ENCODE assay signal across 19 cellular contexts in genomic region chr7:133514551-133514950, GRCh38.
A peak's percentile ranks its signal among the peaks of the same experiment; 100 is the strongest.
DNase-seq lines count a peak whose midpoint lies in the region; ATAC-seq and TF ChIP-seq lines count a peak whose summit lies in the region.
"Had no signal": no experiment of that assay in that cellular context is flagged by ENCODE, and none has a peak within 500 bp of the region (broad histone marks: within the 10 kb centered on the region; RNA-seq: fewer than 3 reads in every experiment).

No MANE protein-coding gene starts in this region.

- intact Hi-C loops in MCF 10A (cut with micrococcal nuclease) (no loop called here), breast epithelium (cut with DNase I; ENCODE audit: low total_unique reads) (no loop called here)

- H3K9me3 ChIP-seq in breast epithelium = no peaks in the 10 kb centered on the region
- H3K9me3 ChIP-seq: A549, Caco-2 had no signal

- peaks cover 12% of the 10 kb centered on the region for H3K36me3 Mint-ChIP-seq in MCF 10A (ENCODE audit: insufficient read depth, unreplicated experiment)

- CTCF ChIA-PET in MCF 10A (lab: Yijun Ruan, JAX) = interaction anchor here (0.8 to 1.6 kb wide), 2 partner anchors 80 to 229 kb away, joined by 3 read pairs; no protein-coding TSS in a partner anchor

- H3K4me1 Mint-ChIP-seq in MCF 10A (ENCODE audit: insufficient read depth, unreplicated experiment) = peaks cover 24% of the 10 kb centered on the region
- H3K4me1 Mint-ChIP-seq: B cell had no signal

- ATAC-seq in GM21529 (IDR thresholded peaks at IDR 0.05; ENCODE audit: unreplicated experiment) = no peak
- ATAC-seq: A549; CD8-positive, alpha-beta T cell had no signal

- H3K4me3 ChIP-seq in breast epithelium = no peak overlapping the region
- H3K4me3 ChIP-seq: A549; BLaER1 treated with 17β-estradiol and CSF1 and Interleukin-3, amounts not matched to agents 10 nM and 100 nM had no signal

- no TSS peak for BruUV-seq in MCF 10A (replicated peaks; lab: Mats Ljungman, UMichigan)

- no peaks in the 10 kb centered on the region for H3K36me3 ChIP-seq in breast epithelium

- no peaks in the 10 kb centered on the region for H3K4me1 ChIP-seq in breast epithelium
- H3K4me1 ChIP-seq: BLaER1 treated with 17β-estradiol and CSF1 and Interleukin-3, amounts not matched to agents 10 nM and 100 nM had no signal

- H3K4me3 Mint-ChIP-seq in MCF 10A (ENCODE audit: unreplicated experiment) = no peak overlapping the region
- H3K4me3 Mint-ChIP-seq: B cell; CD4-positive, alpha-beta T cell; CD8-positive, alpha-beta T cell had no signal

- H3K27ac Mint-ChIP-seq in MCF 10A (ENCODE audit: low read depth, unreplicated experiment) = peak overlapping the region; percentile 89
- H3K27ac Mint-ChIP-seq: B cell; CD4-positive, alpha-beta T cell; CD8-positive, alpha-beta T cell had no signal

- POLR2A ChIA-PET in MCF 10A (lab: Yijun Ruan, JAX) = interaction anchor here (0.6 kb wide), 1 partner anchor 18 kb away, joined by 4 read pairs; no protein-coding TSS in a partner anchor

- H3K27ac ChIP-seq in breast epithelium = no peak overlapping the region
- H3K27ac ChIP-seq: 22Rv1; A549; BLaER1 treated with 17β-estradiol and CSF1 and Interleukin-3, amounts not matched to agents 10 nM and 100 nM; C4-2B had no signal

- H3K27me3 ChIP-seq in breast epithelium = no peaks in the 10 kb centered on the region
- H3K27me3 ChIP-seq: BLaER1 treated with 17β-estradiol and CSF1 and Interleukin-3, amounts not matched to agents 10 nM and 100 nM had no signal

- DNase-seq in MCF 10A (ENCODE audit: unreplicated experiment) (no peak), breast epithelium (ENCODE audit: low spot score in 2 of 2) (no peak), amniotic epithelial cell (ENCODE audit: low read depth) (peak; percentile 39), fibroblast of peridontal ligament (ENCODE audit: extremely low read depth) (peak; percentile 51), NCI-H524 treated with DMSO at 0.1 percent for 48 hours (lab: John Stamatoyannopoulos, UW) (no peak), KG1 (lab: John Stamatoyannopoulos, UW) (no peak)
- DNase-seq: AML-193; Caco-2; Calu3; CD4-positive, alpha-beta T cell; CD8-positive, alpha-beta T cell; DMS79 treated with DMSO at 0.1 percent for 48 hours; GF-D8 had no signal

- TF ChIP-seq CTCF in MCF 10A (IDR thresholded peaks at IDR 0.05; ENCODE audit: unreplicated experiment) (no peak), breast epithelium (IDR thresholded peaks at IDR 0.05) (no peak)

- no peaks in the 10 kb centered on the region for H3K27me3 Mint-ChIP-seq in MCF 10A (ENCODE audit: insufficient read depth, unreplicated experiment)
- H3K27me3 Mint-ChIP-seq: B cell; CD4-positive, alpha-beta T cell had no signal

- TF ChIP-seq POLR2A in breast epithelium (IDR thresholded peaks at IDR 0.05) = no peak

- H3K9me3 Mint-ChIP-seq in MCF 10A (ENCODE audit: unreplicated experiment) = peaks cover 6% of the 10 kb centered on the region
- H3K9me3 Mint-ChIP-seq: CD8-positive, alpha-beta T cell had no signal

Comparison
In these comparisons a context has a peak if more than half of its experiments do, and no peak if none do; other contexts are left out.
1. DNase-seq: peak in amniotic epithelial cell (single experiment) and fibroblast of peridontal ligament (single experiment); none in MCF 10A (single experiment), breast epithelium (0 of 2), NCI-H524 treated with DMSO at 0.1 percent for 48 hours (single experiment) and KG1 (single experiment).